Comparison of ENCODE assay signal across 8 cellular contexts in genomic region chr2:200901459-200902072, GRCh38. TPM values are rescaled to one million over a fixed set of nuclear protein-coding genes. Genes with fewer than 3 reads are reported as not detected.
DNase-seq lines count a peak whose midpoint lies in the region; ATAC-seq and TF ChIP-seq lines count a peak whose summit lies in the region.

No MANE protein-coding gene starts in this region.

- no peak overlapping the region for H2BK120ac ChIP-seq in IMR-90 (ENCODE audit: low read depth, low read length)

- no peak overlapping the region for H3K14ac ChIP-seq in IMR-90 (replicated peaks; ENCODE audit: low read depth, low read length)

- H3K4ac ChIP-seq in IMR-90 (ENCODE audit: low read depth, low read length), result no peak overlapping the region

- H3K9me2 ChIP-seq in OCI-LY1 (ENCODE audit: low read depth, low read length), result no peaks in the 10 kb centered on the region

- H3F3A ChIP-seq in OCI-LY1 (ENCODE audit: insufficient read depth, low read length), result no peaks in the 10 kb centered on the region; the same call in 1 of the 2 replicates

- H3K9me3 Mint-ChIP-seq in natural killer cell, result no peaks in the 10 kb centered on the region
- no peaks in the 10 kb centered on the region for H3K9me3 Mint-ChIP-seq in stimulated activated naive CD8-positive, alpha-beta T cell treated with anti-CD3 and anti-CD28 coated beads, Interleukin-15, Interleukin-2, amounts not matched to agents 100 ng/mL and 50 ng/mL, for 24 hours

- H2BK5ac ChIP-seq in IMR-90 (ENCODE audit: low read depth, low read length, poor library complexity, severe bottlenecking), result no peak overlapping the region

- no peak overlapping the region for H2AFZ ChIP-seq in IMR-90 (replicated peaks; ENCODE audit: low read length, poor library complexity)
- no peak overlapping the region for H2AFZ ChIP-seq in OCI-LY1 (ENCODE audit: low read length)

- in situ Hi-C loops in IMR-90 (cut with MboI; ENCODE audit: low sequenced_read_pairs), result no loop called here

- no peak overlapping the region for H3K23ac ChIP-seq in IMR-90 (ENCODE audit: low read depth, low read length)

- peak overlapping the region; percentile 63 for H3K27ac Mint-ChIP-seq in natural killer cell
- H3K27ac Mint-ChIP-seq in stimulated activated naive CD8-positive, alpha-beta T cell treated with anti-CD3 and anti-CD28 coated beads, Interleukin-15, Interleukin-2, amounts not matched to agents 100 ng/mL and 50 ng/mL, for 24 hours, result peak overlapping the region; percentile 56

- no CpG with 5 or more reads among the region's 4 CpGs for WGBS in IMR-90 (ENCODE audit: extremely low coverage in 2 of 2, insufficient read length in 1 of 2), 2 experiments

- peak; percentile 83 for TF ChIP-seq RAD21 in IMR-90 (IDR thresholded peaks at IDR 0.05; ENCODE audit: low read length)

- no peak overlapping the region for H3K9ac ChIP-seq in IMR-90 (ENCODE audit: low read depth, low read length)
- no peak overlapping the region for H3K9ac ChIP-seq in OCI-LY1 (ENCODE audit: low read length)

- H2AK9ac ChIP-seq in IMR-90 (replicated peaks; ENCODE audit: low read depth, low read length, poor library complexity), result no peak overlapping the region

- no peak overlapping the region for H3K4me3 Mint-ChIP-seq in natural killer cell
- H3K4me3 Mint-ChIP-seq in stimulated activated naive CD8-positive, alpha-beta T cell treated with anti-CD3 and anti-CD28 coated beads, Interleukin-15, Interleukin-2, amounts not matched to agents 100 ng/mL and 50 ng/mL, for 24 hours, result no peak overlapping the region

- POLR2A ChIA-PET in IMR-90 (lab: Charles Lee; ENCODE audit: unreplicated experiment), result no interaction called here

- intact Hi-C loops in IMR-90 (cut with micrococcal nuclease) (loop anchor here (1.0 kb wide), 3 partner anchors 168 to 331 kb away; no protein-coding TSS in a partner anchor), natural killer cell (cut with micrococcal nuclease) (loop anchor here (1.0 to 2.0 kb wide), 6 partner anchors 168 to 331 kb away; no protein-coding TSS in a partner anchor)

- peak overlapping the region in 1 of 2 experiments; percentile 57; a peak in 2 of 4 replicates for H4K8ac ChIP-seq in IMR-90 (ENCODE audit: low read depth in 2 of 2, low read length in 2 of 2)

- no peak overlapping the region for H3K56ac ChIP-seq in IMR-90 (ENCODE audit: extremely low read depth, insufficient read depth, low read length)

- peaks cover 3 to 9% of the 10 kb centered on the region in 2 experiments; a peak in 2 of 4 replicates for H3K79me1 ChIP-seq in IMR-90 (ENCODE audit: low read depth in 1 of 2, low read length in 2 of 2)

- peak; percentile 47 for DNase-seq in DMS79 treated with DMSO at 0.1 percent for 48 hours (lab: John Stamatoyannopoulos, UW)
- peak; percentile 90 for DNase-seq in IMR-90
- DNase-seq in activated CD8-positive, alpha-beta memory T cell treated with anti-CD3 and anti-CD28 coated beads, Interleukin-2, amount 50 U/mL, for 24 hours (ENCODE audit: extremely low read depth), result peak; percentile 37
- peak; percentile 64 for DNase-seq in epithelial cell of proximal tubule (ENCODE audit: low read depth)
- DNase-seq in natural killer cell, result peak; percentile 55

- no peak overlapping the region for H4K5ac ChIP-seq in IMR-90 (ENCODE audit: low read depth, low read length)

- no peak overlapping the region for H3K27ac ChIP-seq in IMR-90 (ENCODE audit: insufficient read depth, low read length)
- no peak overlapping the region for H3K27ac ChIP-seq in OCI-LY1 (ENCODE audit: low read depth, low read length, poor library complexity, severe bottlenecking)

- no peak for TF ChIP-seq POLR2A in IMR-90 (IDR thresholded peaks at IDR 0.05; ENCODE audit: low read depth, low read length)

- BruUV-seq in IMR-90 (replicated peaks; lab: Mats Ljungman, UMichigan), result no TSS peak

- H3K4me2 ChIP-seq in IMR-90 (ENCODE audit: low read depth, low read length), result no peak overlapping the region
- no peak overlapping the region for H3K4me2 ChIP-seq in OCI-LY1 (ENCODE audit: low read length)

- no peak overlapping the region for H3K18ac ChIP-seq in IMR-90 (ENCODE audit: low read depth, low read length)

- no peak overlapping the region for H2BK20ac ChIP-seq in IMR-90 (ENCODE audit: low read depth, low read length)

- H3K27me3 ChIP-seq in IMR-90 (ENCODE audit: control insufficient read depth, insufficient read depth, low read length), result no peaks in the 10 kb centered on the region
- H3K27me3 ChIP-seq in OCI-LY1 (ENCODE audit: insufficient read depth, low read length), result no peaks in the 10 kb centered on the region

- H3K4me3 ChIP-seq in IMR-90 (ENCODE audit: insufficient read depth, low read depth, low read length), result no peak overlapping the region
- H3K4me3 ChIP-seq in OCI-LY1 (ENCODE audit: low read depth, low read length, poor library complexity, severe bottlenecking), result no peak overlapping the region
- H3K4me3 ChIP-seq in epithelial cell of proximal tubule (ENCODE audit: low read depth, low read length), result no peak overlapping the region

- peaks cover 6 to 8% of the 10 kb centered on the region in 2 donors for H3K4me1 Mint-ChIP-seq in natural killer cell
- peaks cover 9% of the 10 kb centered on the region for H3K4me1 Mint-ChIP-seq in stimulated activated naive CD8-positive, alpha-beta T cell treated with anti-CD3 and anti-CD28 coated beads, Interleukin-15, Interleukin-2, amounts not matched to agents 100 ng/mL and 50 ng/mL, for 24 hours (ENCODE audit: low read depth)

- peak; percentile 100 for ATAC-seq in GM21619 (IDR thresholded peaks at IDR 0.05; ENCODE audit: unreplicated experiment)
- ATAC-seq in IMR-90 (ENCODE audit: low read depth), result peak; percentile 98
- peak; percentile 100 for ATAC-seq in natural killer cell

- TF ChIP-seq CTCF in IMR-90 (conservative IDR thresholded peaks at IDR 0.05; ENCODE audit: low read depth, low read length) (peak; percentile 93), OCI-LY1 (IDR thresholded peaks at IDR 0.05; ENCODE audit: low read length) (peak; percentile 88), epithelial cell of proximal tubule (conservative IDR thresholded peaks at IDR 0.05; ENCODE audit: low read depth, low read length) (peak; percentile 79), natural killer cell (IDR thresholded peaks at IDR 0.05) (peak; percentile 87)

- H3K27me3 Mint-ChIP-seq in natural killer cell (ENCODE audit: low read depth in 2 of 2), result no peaks in the 10 kb centered on the region
- H3K27me3 Mint-ChIP-seq in stimulated activated naive CD8-positive, alpha-beta T cell treated with anti-CD3 and anti-CD28 coated beads, Interleukin-15, Interleukin-2, amounts not matched to agents 100 ng/mL and 50 ng/mL, for 24 hours, result no peaks in the 10 kb centered on the region

- dilution Hi-C loops in IMR-90 (cut with HindIII; ENCODE audit: low sequenced_read_pairs, unreplicated experiment), result no loop called here

- H3K36me3 ChIP-seq in IMR-90 (ENCODE audit: control insufficient read depth, insufficient read depth, low read length) (peaks cover 15% of the 10 kb centered on the region), OCI-LY1 (ENCODE audit: insufficient read depth, low read length) (peaks cover 75% of the 10 kb centered on the region)

- no peaks in the 10 kb centered on the region for H3K9me1 ChIP-seq in IMR-90 (ENCODE audit: insufficient read depth, low read length)

- H4K20me1 ChIP-seq in IMR-90 (ENCODE audit: insufficient read depth, low read length), result no peaks in the 10 kb centered on the region
- H4K20me1 ChIP-seq in OCI-LY1 (ENCODE audit: insufficient read depth, low read length), result no peaks in the 10 kb centered on the region

- H3K36me3 Mint-ChIP-seq in natural killer cell, result peaks cover 15% of the 10 kb centered on the region
- H3K36me3 Mint-ChIP-seq in stimulated activated naive CD8-positive, alpha-beta T cell treated with anti-CD3 and anti-CD28 coated beads, Interleukin-15, Interleukin-2, amounts not matched to agents 100 ng/mL and 50 ng/mL, for 24 hours (ENCODE audit: low read depth), result peaks cover 59% of the 10 kb centered on the region

- H3K9me3 ChIP-seq in IMR-90 (ENCODE audit: control insufficient read depth, insufficient read depth, low read length), result no peaks in the 10 kb centered on the region
- no peaks in the 10 kb centered on the region for H3K9me3 ChIP-seq in OCI-LY1 (ENCODE audit: low read length)

- no peaks in the 10 kb centered on the region for H3K79me2 ChIP-seq in OCI-LY1 (ENCODE audit: insufficient read depth, low read length)

- H2BK15ac ChIP-seq in IMR-90 (ENCODE audit: low read depth, low read length), result no peak overlapping the region

- CTCF ChIA-PET in IMR-90 (lab: Yijun Ruan, JAX), result interaction anchor here (0.6 to 1.6 kb wide), 9 partner anchors 12 to 331 kb away, joined by 3 to 12 read pairs (median 4); partner anchors contain the start of genes NIF3L1 and PPIL3

- H4K91ac ChIP-seq in IMR-90 (ENCODE audit: insufficient read depth, low read depth, low read length), result no peak overlapping the region

- no peak overlapping the region for H2AK5ac ChIP-seq in IMR-90 (ENCODE audit: low read depth, low read length)

- H3K4me1 ChIP-seq in IMR-90 (ENCODE audit: control insufficient read depth, insufficient read depth, low read length), result no peaks in the 10 kb centered on the region
- H3K4me1 ChIP-seq in OCI-LY1 (ENCODE audit: insufficient read depth, low read length, severe bottlenecking), result no peaks in the 10 kb centered on the region

TF ChIP-seq in IMR-90, 13 proteins besides CTCF, POLR2A, EP300 and RAD21:
- no peak for TF ChIP-seq MAZ (IDR thresholded peaks at IDR 0.05; ENCODE audit: borderline replicate concordance, low read depth, low read length)
- TF ChIP-seq SMC3 (IDR thresholded peaks at IDR 0.05; ENCODE audit: low read depth, low read length), result peak; percentile 79

RNA-seq across cellular contexts. Expression of gene NIF3L1, which starts 12.4 kb away (rescaled TPM):
- total RNA-seq in IMR-90 (2012; rRNA removed), result 31.1 and 43.0 TPM in 2 replicates
- polyA plus RNA-seq in IMR-90 (2012; rRNA removed), result 45.7 and 54.6 TPM in 2 replicates
- polyA plus RNA-seq in IMR-90 (2012; cell fraction: cytosol; rRNA removed), result 13.7 and 15.5 TPM in 2 replicates
- polyA plus RNA-seq in IMR-90 (2012; cell fraction: nucleus; rRNA removed; ENCODE audit: low replicate concordance), result 11.6 and 39.8 TPM in 2 replicates
- 36.4 and 59.3 TPM in 2 replicates for total RNA-seq in epithelial cell of proximal tubule
- total RNA-seq in natural killer cell, result 10 to 100 TPM in 1 of 3 donors, 1 to 10 TPM in 2; 8.8 to 13.3 (median 9.6) TPM

RNA-seq across cellular contexts. Expression of gene PPIL3, which starts 12.7 kb away (rescaled TPM):
- total RNA-seq in IMR-90 (2012; rRNA removed), result 35.1 and 49.2 TPM in 2 replicates
- polyA plus RNA-seq in IMR-90 (2012; rRNA removed), result 37.3 and 47.9 TPM in 2 replicates
- polyA plus RNA-seq in IMR-90 (2012; cell fraction: cytosol; rRNA removed), result 6.5 and 13.1 TPM in 2 replicates
- polyA plus RNA-seq in IMR-90 (2012; cell fraction: nucleus; rRNA removed; ENCODE audit: low replicate concordance), result 12.0 and 79.9 TPM in 2 replicates
- total RNA-seq in epithelial cell of proximal tubule, result 28.6 and 36.6 TPM in 2 replicates
- total RNA-seq in natural killer cell, result 10 to 100 TPM; 30.0 to 39.9 (median 33.3) TPM

RNA-seq across cellular contexts. Expression of gene CLK1, which starts 37.1 kb away (rescaled TPM):
- total RNA-seq in IMR-90 (2012; rRNA removed), result 26.2 and 43.9 TPM in 2 replicates
- 28.2 and 35.5 TPM in 2 replicates for polyA plus RNA-seq in IMR-90 (2012; rRNA removed)
- polyA plus RNA-seq in IMR-90 (2012; cell fraction: cytosol; rRNA removed), result 2.6 and 6.0 TPM in 2 replicates
- polyA plus RNA-seq in IMR-90 (2012; cell fraction: nucleus; rRNA removed; ENCODE audit: low replicate concordance), result 19.4 and 266 TPM in 2 replicates
- total RNA-seq in epithelial cell of proximal tubule, result 29.7 and 52.9 TPM in 2 replicates
- total RNA-seq in natural killer cell, result 1,000 to 10,000 TPM in 2 of 3 donors, 100 to 1,000 TPM in 1; 975 to 1,296 (median 1,070) TPM

Comparison
In these comparisons a context has a peak if more than half of its experiments do, and no peak if none do; other contexts are left out.
1. DNase-seq: peak in every context shown above with its lines; median percentile 90 in IMR-90; 64 in epithelial cell of proximal tubule; 55 in natural killer cell; 47 in DMS79 treated with DMSO at 0.1 percent for 48 hours; 37 in activated CD8-positive, alpha-beta memory T cell treated with anti-CD3 and anti-CD28 coated beads, Interleukin-2, amount 50 U/mL, for 24 hours.
2. RNA of gene CLK1, which starts 37.1 kb away (total RNA-seq): 975 to 1,296 TPM in natural killer cell; 29.7 to 52.9 TPM in epithelial cell of proximal tubule and 26.2 to 43.9 TPM in IMR-90; every median in the first group is over 10 times any median in the second.
3. Peak in every context shown above with its lines, with median percentiles within 50 percentile points of each other: ATAC-seq and CTCF ChIP-seq.